8 cellular contexts compared by ENCODE assay signal in genomic region chr6:123803456-123803861, GRCh38. TPM values are rescaled to one million over a fixed set of nuclear protein-coding genes. Genes with fewer than 3 reads are reported as not detected.
DNase-seq lines count a peak whose midpoint lies in the region; ATAC-seq, FAIRE-seq and TF ChIP-seq lines count a peak whose summit lies in the region.

No MANE protein-coding gene starts in this region.

- H3K4me3 Mint-ChIP-seq in T-helper 2 cell treated with Interferon-gamma antibody and Interleukin-4, amounts not matched to agents 5 μg/mL and 100 μg/mL, for 36 hours: peak overlapping the region; percentile 59

- ATAC-seq in HG03045 (IDR thresholded peaks at IDR 0.05; ENCODE audit: unreplicated experiment): peak; percentile 14
- ATAC-seq in GM12878: peak; percentile 25
- no peak for ATAC-seq in right lobe of liver

- TF ChIP-seq EP300 in GM12878 (IDR thresholded peaks at IDR 0.05; ENCODE audit: borderline replicate concordance in 1 of 2, control insufficient read depth in 1 of 2, low read depth in 2 of 2, low read length in 2 of 2): no peak

- no TSS peak for BruUV-seq in GM12878 (replicated peaks; lab: Mats Ljungman, UMichigan)

- H3K36me3 ChIP-seq in GM12878 (ENCODE audit: control insufficient read depth in 2 of 2, insufficient read depth in 2 of 2, low read length in 1 of 2) (no peaks in the 10 kb centered on the region), right lobe of liver (no peaks in the 10 kb centered on the region), urinary bladder (ENCODE audit: insufficient read depth) (no peaks in the 10 kb centered on the region)

- H3K27me3 ChIP-seq in GM12878 (replicated peaks in 1 of 2; ENCODE audit: control insufficient read depth in 2 of 2, insufficient read depth in 2 of 2, low read length in 1 of 2) (peaks cover 3 to 14% of the 10 kb centered on the region in 2 experiments), right lobe of liver (no peaks in the 10 kb centered on the region)

- WGBS in GM12878 (ENCODE audit: insufficient coverage, insufficient replicate concordance, low lambda C conversion rate, missing lambda C conversion rate): 9% methylated on average over 30 of the region's 62 CpGs
- WGBS in right lobe of liver (ENCODE audit: insufficient coverage, low coverage, low lambda C conversion rate, missing lambda C conversion rate): no CpG with 5 or more reads among the region's 62 CpGs
- WGBS in urinary bladder: under 1% methylated on average over 62 of the region's 62 CpGs

- CTCF ChIA-PET in GM12878 (lab: Yijun Ruan, JAX): interaction anchor here (1.1 to 1.4 kb wide), 4 partner anchors 27 to 1312 kb away, joined by 3 to 5 read pairs (median 4); no protein-coding TSS in a partner anchor

- no peak overlapping the region for H2AFZ ChIP-seq in GM12878 (ENCODE audit: control insufficient read depth, low read depth, low read length)

- peaks cover 3% of the 10 kb centered on the region for H3K4me1 Mint-ChIP-seq in T-helper 2 cell treated with Interferon-gamma antibody and Interleukin-4, amounts not matched to agents 5 μg/mL and 100 μg/mL, for 36 hours (ENCODE audit: low read depth)

- H3K27ac Mint-ChIP-seq in T-helper 2 cell treated with Interferon-gamma antibody and Interleukin-4, amounts not matched to agents 5 μg/mL and 100 μg/mL, for 36 hours: no peak overlapping the region

- in situ Hi-C loops in GM12878 (cut with MboI): loop anchor here (25.0 kb wide), 1 partner anchor 984 kb away; no protein-coding TSS in a partner anchor

- H3K27me3 Mint-ChIP-seq in T-helper 2 cell treated with Interferon-gamma antibody and Interleukin-4, amounts not matched to agents 5 μg/mL and 100 μg/mL, for 36 hours (ENCODE audit: low read depth): peaks cover 39% of the 10 kb centered on the region

- H3K27ac ChIP-seq in GM12878 (ENCODE audit: control insufficient read depth, insufficient read depth) (no peak overlapping the region), right lobe of liver (no peak overlapping the region), urinary bladder (ENCODE audit: low read depth) (no peak overlapping the region)

- H3K4me1 ChIP-seq in GM12878 (ENCODE audit: control insufficient read depth, insufficient read depth, low read length): peaks cover 3% of the 10 kb centered on the region; the same call in 1 of the 2 replicates
- H3K4me1 ChIP-seq in right lobe of liver: peaks cover 0 to 11% (median 0%) of the 10 kb centered on the region in 4 donors
- H3K4me1 ChIP-seq in urinary bladder (ENCODE audit: insufficient read depth): peaks cover 1% of the 10 kb centered on the region

- H3K9me3 ChIP-seq in GM12878 (replicated peaks; ENCODE audit: control insufficient read depth, insufficient read depth, low read length) (no peaks in the 10 kb centered on the region), right lobe of liver (no peaks in the 10 kb centered on the region)

- no peaks in the 10 kb centered on the region for H3K79me2 ChIP-seq in GM12878 (ENCODE audit: control insufficient read depth, insufficient read depth, low read length)

- POLR2A ChIA-PET in GM12878 (lab: Charles Lee): no interaction called here

- no peaks in the 10 kb centered on the region for H3K9me3 Mint-ChIP-seq in T-helper 2 cell treated with Interferon-gamma antibody and Interleukin-4, amounts not matched to agents 5 μg/mL and 100 μg/mL, for 36 hours

- SMC1A ChIA-PET in GM12878 (lab: Charles Lee; ENCODE audit: uncharacterized antibody, unreplicated experiment): interaction anchor here (1.3 to 1.4 kb wide), 2 partner anchors 586 to 1310 kb away, joined by 3 to 5 read pairs; no protein-coding TSS in a partner anchor

- no peaks in the 10 kb centered on the region for H3K36me3 Mint-ChIP-seq in T-helper 2 cell treated with Interferon-gamma antibody and Interleukin-4, amounts not matched to agents 5 μg/mL and 100 μg/mL, for 36 hours (ENCODE audit: low read depth)

- TF ChIP-seq POLR2A in GM12878 (IDR thresholded peaks at IDR 0.05; ENCODE audit: low read depth, low read length) (no peak), right lobe of liver (IDR thresholded peaks at IDR 0.05) (no peak)

- H4K20me1 ChIP-seq in GM12878 (ENCODE audit: control insufficient read depth, insufficient read depth): no peaks in the 10 kb centered on the region

- DNase-seq in T-helper 2 cell treated with Interferon-gamma antibody and Interleukin-4, amounts not matched to agents 5 μg/mL and 100 μg/mL, for 36 hours (ENCODE audit: low spot score): no peak
- DNase-seq in T-helper 2 cell: no peak
- no peak for DNase-seq in GM12878 (ENCODE audit: low read depth, low spot score)
- no peak for DNase-seq in right lobe of liver
- DNase-seq in NCI-H446 treated with DMSO at 0.1 percent for 48 hours (lab: John Stamatoyannopoulos, UW): no peak
- DNase-seq in ureter (ENCODE audit: low spot score): no peak

- H3K4me3 ChIP-seq in GM12878 (peak overlapping the region; percentile 41), right lobe of liver (peak overlapping the region; percentile 28 to 43 (median 39)), urinary bladder (ENCODE audit: low read depth, low read length) (peak overlapping the region; percentile 60)

- no peak for TF ChIP-seq RAD21 in GM12878 (IDR thresholded peaks at IDR 0.05; ENCODE audit: insufficient read depth, low read depth, low read length)

- RAD21 ChIA-PET in GM12878 (lab: Charles Lee; ENCODE audit: unreplicated experiment): interaction anchor here (1.4 to 1.8 kb wide), 4 partner anchors 15 to 1311 kb away, joined by 3 to 6 read pairs (median 4); no protein-coding TSS in a partner anchor

- peak overlapping the region; percentile 66 for H3K4me2 ChIP-seq in GM12878 (ENCODE audit: control insufficient read depth, insufficient read depth)

- no peak for FAIRE-seq in GM12878 (lab: Jason Lieb, UNC)

- intact Hi-C loops in GM12878 (cut with micrococcal nuclease; ENCODE audit: unreplicated experiment): loop anchor here (2.0 to 5.0 kb wide), 2 partner anchors 249 to 993 kb away; no protein-coding TSS in a partner anchor
- intact Hi-C loops in right lobe of liver (cut with DNase I): no loop called here

- TF ChIP-seq CTCF in GM12878 (IDR thresholded peaks at IDR 0.05 in 2 of 3, conservative IDR thresholded peaks at IDR 0.05 in 1 of 3; ENCODE audit: control insufficient read depth in 2 of 3, extremely low read depth in 1 of 3, insufficient read depth in 1 of 3, low read depth in 3 of 3, low read length in 3 of 3): no peak
- no peak for TF ChIP-seq CTCF in right lobe of liver (IDR thresholded peaks at IDR 0.05)

- H3K9ac ChIP-seq in GM12878 (ENCODE audit: control insufficient read depth, insufficient read depth, low read length): no peak overlapping the region

TF ChIP-seq in GM12878, 131 proteins besides CTCF, POLR2A, EP300 and RAD21:
- TF ChIP-seq CBX3 (IDR thresholded peaks at IDR 0.05; ENCODE audit: borderline replicate concordance, low read depth) (no peak), LARP7 (IDR thresholded peaks at IDR 0.05) (no peak), TARDBP (IDR thresholded peaks at IDR 0.05; ENCODE audit: borderline replicate concordance) (no peak), SMAD1 (IDR thresholded peaks at IDR 0.05; ENCODE audit: low read depth, partially characterized antibody) (no peak)

RNA-seq across cellular contexts. Expression of gene NKAIN2, which starts 0.2 kb away (rescaled TPM):
- not detected in 2 replicates for total RNA-seq in GM12878 (2013; cell fraction: nucleolus; rRNA removed)
- total RNA-seq in GM12878 (2014; rRNA removed): not detected in 2 replicates
- total RNA-seq in GM12878 (2014; rRNA removed; fragmentation: Illumina TruSeq; extraction: Trizol): not detected in 2 replicates
- not detected in 2 replicates for total RNA-seq in GM12878 (2021)
- polyA plus RNA-seq in GM12878 (2011; ENCODE audit: low read depth): not detected
- polyA plus RNA-seq in GM12878 (2011; rRNA removed): 0.03 TPM in 1 of 2 replicates, not detected in the other
- not detected in 2 replicates for polyA plus RNA-seq in GM12878 (2011; cell fraction: cytosol; rRNA removed)
- polyA plus RNA-seq in GM12878 (2011; cell fraction: nucleus; rRNA removed): not detected in 2 replicates
- polyA plus RNA-seq in GM12878 (2012): not detected in 2 replicates
- not detected in 2 replicates for polyA plus RNA-seq in GM12878 (2014; fragmentation: Illumina TruSeq; extraction: Trizol)
- polyA plus RNA-seq in GM12878 (2014; fragmentation: Nextera tagmentation; extraction: Ambion mirVana): not detected
- polyA plus RNA-seq in GM12878 (2014; rRNA removed): not detected in 2 replicates
- not detected for polyA plus RNA-seq in GM12878 (2016; fragmentation: Nextera tagmentation; extraction: Ambion mirVana)
- not detected in 2 replicates for polyA minus RNA-seq in GM12878 (2011; rRNA and poly(A)+ RNA removed)
- polyA minus RNA-seq in GM12878 (2011; cell fraction: cytosol; rRNA and poly(A)+ RNA removed): not detected in 2 replicates
- not detected in 2 replicates for polyA minus RNA-seq in GM12878 (2011; cell fraction: nucleus; rRNA and poly(A)+ RNA removed)
- under 1 TPM in 2 of 6 experiments, not detected in 4; 0.16 to 0.28 TPM for total RNA-seq in right lobe of liver
- total RNA-seq in urinary bladder: 1.7 TPM
- 0.24 TPM for polyA plus RNA-seq in urinary bladder
- total RNA-seq in ureter: 0.73 TPM

Comparison
In these comparisons a context has a peak if more than half of its experiments do, and no peak if none do; other contexts are left out.
1. ATAC-seq: peak in HG03045 (single experiment) and GM12878 (single experiment); none in right lobe of liver (0 of 4).
2. Peak in every context shown above with its lines, with median percentiles within 50 percentile points of each other: H3K4me3 ChIP-seq.